In genomic region chr2:189214484-189214883, GRCh38 we compare ENCODE assay signal across 26 cellular contexts.
"Had no signal": no experiment of that assay in that cellular context is flagged by ENCODE, and none has a peak within 500 bp of the region (broad histone marks: within the 10 kb centered on the region; RNA-seq: fewer than 3 reads in every experiment).

No MANE protein-coding gene starts in this region.

- H3K27ac ChIP-seq: ascending aorta, body of pancreas, Peyer's patch, RWPE1 had no signal

- H3K27me3 Mint-ChIP-seq: activated CD4-positive, alpha-beta memory T cell treated with anti-CD3 and anti-CD28 coated beads for 36 hours; activated CD4-positive, alpha-beta T cell treated with anti-CD3 and anti-CD28 coated beads, Interleukin-2, amount 10 ng/mL, durations not matched to agents 7 days and 5 days; activated naive CD8-positive, alpha-beta T cell treated with anti-CD3 and anti-CD28 coated beads, Interleukin-2, amount 50 U/mL, for 24 hours; central memory CD8-positive, alpha-beta T cell had no signal

- DNase-seq: activated CD4-positive, alpha-beta memory T cell treated with anti-CD3 and anti-CD28 coated beads for 36 hours; activated CD4-positive, alpha-beta T cell treated with anti-CD3 and anti-CD28 coated beads, Interleukin-2, amount 10 ng/mL, durations not matched to agents 7 days and 5 days; activated CD4-positive, CD25-positive, alpha-beta regulatory T cell; activated CD8-positive, alpha-beta memory T cell treated with anti-CD3 and anti-CD28 coated beads for 24 hours; activated effector memory CD4-positive, alpha-beta T cell treated with anti-CD3 and anti-CD28 coated beads, Interleukin-2, amount 50 U/mL, for 16 hours; activated naive CD4-positive, alpha-beta T cell treated with Interleukin-2 at 50 U/mL for 16 hours; activated naive CD8-positive, alpha-beta T cell treated with anti-CD3 and anti-CD28 coated beads, Interleukin-2, amount 50 U/mL, for 24 hours; activated T-cell treated with anti-CD3 and anti-CD28 coated beads, Interleukin-2, amount 50 U/mL, for 4 hours; amniotic stem cell; body of pancreas; NCI-H1048; NCI-H146; NCI-H187 treated with DMSO at 0.1 percent for 48 hours; NCI-H2081 treated with DMSO at 0.1 percent for 48 hours; NCI-H2227 treated with DMSO at 0.1 percent for 48 hours; NCI-H526 treated with DMSO at 0.1 percent for 48 hours; NCI-H82; NK-92 treated with Interleukin-12 subunit alpha and Interleukin-12 subunit beta, amount 100 ng/mL, for 24 hours; Peyer's patch; SHP77; T-helper 17 cell; T-helper 9 cell had no signal

- H3K36me3 ChIP-seq: ascending aorta, Peyer's patch had no signal

- H3K27me3 ChIP-seq: ascending aorta, body of pancreas, Peyer's patch had no signal

- H3K36me3 Mint-ChIP-seq: activated CD4-positive, alpha-beta memory T cell treated with anti-CD3 and anti-CD28 coated beads for 36 hours; activated naive CD4-positive, alpha-beta T cell treated with anti-CD3 and anti-CD28 coated beads, Interleukin-2, amount 50 U/mL, for 72 hours had no signal

- H3K4me3 ChIP-seq: ascending aorta, body of pancreas, Peyer's patch had no signal

- H3K4me1 ChIP-seq: body of pancreas, Peyer's patch had no signal

- H3K27ac Mint-ChIP-seq: activated CD4-positive, alpha-beta memory T cell treated with anti-CD3 and anti-CD28 coated beads for 36 hours; activated CD4-positive, alpha-beta T cell treated with anti-CD3 and anti-CD28 coated beads, Interleukin-2, amount 10 ng/mL, durations not matched to agents 7 days and 5 days; activated naive CD4-positive, alpha-beta T cell treated with anti-CD3 and anti-CD28 coated beads, Interleukin-2, amount 50 U/mL, for 72 hours; activated naive CD8-positive, alpha-beta T cell treated with anti-CD3 and anti-CD28 coated beads, Interleukin-2, amount 50 U/mL, for 24 hours; T-helper 17 cell had no signal

- H3K9me3 ChIP-seq: ascending aorta, body of pancreas, Peyer's patch had no signal

- H3K4me1 Mint-ChIP-seq: activated CD4-positive, alpha-beta T cell treated with anti-CD3 and anti-CD28 coated beads, Interleukin-2, amount 10 ng/mL, durations not matched to agents 7 days and 5 days; central memory CD8-positive, alpha-beta T cell had no signal

- H3K4me3 Mint-ChIP-seq: activated CD4-positive, alpha-beta memory T cell treated with anti-CD3 and anti-CD28 coated beads for 36 hours; activated CD4-positive, alpha-beta T cell treated with anti-CD3 and anti-CD28 coated beads, Interleukin-2, amount 10 ng/mL, durations not matched to agents 7 days and 5 days; activated naive CD8-positive, alpha-beta T cell treated with anti-CD3 and anti-CD28 coated beads, Interleukin-2, amount 50 U/mL, for 24 hours; activated T-cell treated with anti-CD3 and anti-CD28 coated beads, Interleukin-2, amount 50 U/mL, for 4 hours; central memory CD8-positive, alpha-beta T cell; T-helper 17 cell had no signal

- H3K9me3 Mint-ChIP-seq: activated CD4-positive, alpha-beta memory T cell treated with anti-CD3 and anti-CD28 coated beads for 36 hours; activated CD4-positive, alpha-beta T cell treated with anti-CD3 and anti-CD28 coated beads, Interleukin-2, amount 10 ng/mL, durations not matched to agents 7 days and 5 days; activated naive CD4-positive, alpha-beta T cell treated with anti-CD3 and anti-CD28 coated beads, Interleukin-2, amount 50 U/mL, for 72 hours; activated naive CD8-positive, alpha-beta T cell treated with anti-CD3 and anti-CD28 coated beads, Interleukin-2, amount 50 U/mL, for 24 hours; activated T-cell treated with anti-CD3 and anti-CD28 coated beads, Interleukin-2, amount 50 U/mL, for 4 hours; central memory CD8-positive, alpha-beta T cell had no signal
